8 cellular contexts compared by ENCODE assay signal in genomic region chr13:113947321-113948033, GRCh38. TPM values are rescaled to one million over a fixed set of nuclear protein-coding genes. Genes with fewer than 3 reads are reported as not detected.
A peak's percentile ranks its signal among the peaks of the same experiment; 100 is the strongest.
DNase-seq lines count a peak whose midpoint lies in the region; ATAC-seq and TF ChIP-seq lines count a peak whose summit lies in the region.

No MANE protein-coding gene starts in this region.

- no peaks in the 10 kb centered on the region for H3K36me3 ChIP-seq in spleen

- ATAC-seq in activated T-helper 17 cell treated with anti-CD3 and anti-CD28 coated beads, Interleukin-2, amount 50 U/mL, for 72 hours (replicated peaks): no peak
- peak; percentile 50 for ATAC-seq in left ventricle myocardium superior
- ATAC-seq in HG03095 (IDR thresholded peaks at IDR 0.05; ENCODE audit: unreplicated experiment): no peak
- no peak for ATAC-seq in GM18519 (IDR thresholded peaks at IDR 0.05; ENCODE audit: low FRiP score, unreplicated experiment)

- DNase-seq in GM13977 (ENCODE audit: low spot score) (no peak), left ventricle myocardium superior (peak; percentile 72), spleen (peak; percentile 67), NCI-H1105 (lab: John Stamatoyannopoulos, UW) (no peak), OCI-M1 (lab: John Stamatoyannopoulos, UW) (no peak)

- H3K27ac ChIP-seq in spleen: no peak overlapping the region

- H3K27me3 ChIP-seq in spleen (replicated peaks in 1 of 7): no peaks in the 10 kb centered on the region

- H3K9me3 ChIP-seq in spleen: no peaks in the 10 kb centered on the region

- in situ Hi-C loops in GM13977 (cut with MboI; ENCODE audit: low pct_unique_long_range_greater_than_20kb, low sequenced_read_pairs, unreplicated experiment): no loop called here

- peak overlapping the region; percentile 63 for H3K27ac Mint-ChIP-seq in activated T-helper 17 cell treated with anti-CD3 and anti-CD28 coated beads, Interleukin-2, amount 50 U/mL, for 72 hours

- H3K4me1 ChIP-seq in spleen: peaks cover 5 to 23% (median 14%) of the 10 kb centered on the region in 6 donors

- H3K27me3 Mint-ChIP-seq in activated T-helper 17 cell treated with anti-CD3 and anti-CD28 coated beads, Interleukin-2, amount 50 U/mL, for 72 hours: no peaks in the 10 kb centered on the region

- no peaks in the 10 kb centered on the region for H3K36me3 Mint-ChIP-seq in activated T-helper 17 cell treated with anti-CD3 and anti-CD28 coated beads, Interleukin-2, amount 50 U/mL, for 72 hours (ENCODE audit: low read depth)

- intact Hi-C loops in left ventricle myocardium superior (cut with micrococcal nuclease) (loop anchor here (5.0 kb wide), 1 partner anchor 280 kb away; no protein-coding TSS in a partner anchor), spleen (cut with DNase I; ENCODE audit: low total_unique reads) (no loop called here)

- H3K4me3 Mint-ChIP-seq in activated T-helper 17 cell treated with anti-CD3 and anti-CD28 coated beads, Interleukin-2, amount 50 U/mL, for 72 hours: no peak overlapping the region

- no peaks in the 10 kb centered on the region for H3K4me1 Mint-ChIP-seq in activated T-helper 17 cell treated with anti-CD3 and anti-CD28 coated beads, Interleukin-2, amount 50 U/mL, for 72 hours

- H3K9me3 Mint-ChIP-seq in activated T-helper 17 cell treated with anti-CD3 and anti-CD28 coated beads, Interleukin-2, amount 50 U/mL, for 72 hours: no peaks in the 10 kb centered on the region

- WGBS in spleen, 5 donors: 51 to 79% (median 74%) methylated on average over 8 to 17 of the region's 17 CpGs

- TF ChIP-seq POLR2A in spleen (IDR thresholded peaks at IDR 0.05): no peak

- TF ChIP-seq CTCF in GM13977 (IDR thresholded peaks at IDR 0.05; ENCODE audit: extremely low read depth, insufficient read depth, missing control alignments) (peak; percentile 28), spleen (IDR thresholded peaks at IDR 0.05 in 8 of 11, conservative IDR thresholded peaks at IDR 0.05 in 3 of 11) (peak in 7 of 11 experiments; percentile 13 to 45 (median 32))

- no peak overlapping the region for H3K4me3 ChIP-seq in spleen

RNA-seq across cellular contexts. Expression of gene C13orf46, which starts 26.4 kb away (rescaled TPM):
- total RNA-seq in activated T-helper 17 cell treated with anti-CD3 and anti-CD28 coated beads, Interleukin-2, amount 50 U/mL, for 72 hours: 1 to 10 TPM; 1.3 to 3.9 TPM
- total RNA-seq in left ventricle myocardium superior: 0.37 TPM
- 1 to 10 TPM in 5 of 7 donors, under 1 TPM in 2; 0.83 to 4.2 (median 2.6) TPM for total RNA-seq in spleen
- polyA plus RNA-seq in spleen: under 1 TPM; 0.09 to 0.70 (median 0.13) TPM

Comparison
In these comparisons a context has a peak if more than half of its experiments do, and no peak if none do; other contexts are left out.
1. DNase-seq: peak in left ventricle myocardium superior (single experiment) and spleen (single experiment); none in GM13977 (single experiment), NCI-H1105 (single experiment) and OCI-M1 (single experiment).